ENCODE assay signal across 21 cellular contexts in genomic region chr4:40363382-40363920, GRCh38. TPM values are rescaled to one million over a fixed set of nuclear protein-coding genes. Genes with fewer than 3 reads are reported as not detected.
DNase-seq lines count a peak whose midpoint lies in the region; ATAC-seq and TF ChIP-seq lines count a peak whose summit lies in the region.
"Had no signal": no experiment of that assay in that cellular context is flagged by ENCODE, and none has a peak within 500 bp of the region (broad histone marks: within the 10 kb centered on the region; RNA-seq: fewer than 3 reads in every experiment).

No MANE protein-coding gene starts in this region.

- no peaks in the 10 kb centered on the region for H3K27me3 Mint-ChIP-seq in nephron progenitor cell (ENCODE audit: low read depth, poor library complexity)

- H3K4me3 Mint-ChIP-seq in nephron progenitor cell, result no peak overlapping the region
- H3K4me3 Mint-ChIP-seq: activated naive CD8-positive, alpha-beta T cell treated with anti-CD3 and anti-CD28 coated beads, Interleukin-2, amount 10 ng/mL, durations not matched to agents 7 days and 5 days; CD8-positive, alpha-beta memory T cell; endodermal cell had no signal

- H3K27ac ChIP-seq in 22Rv1, result peak overlapping the region; percentile 84
- H3K27ac ChIP-seq: cardiac muscle cell, gastrocnemius medialis, neutrophil, sigmoid colon had no signal

- ATAC-seq in GM19328 (IDR thresholded peaks at IDR 0.05; ENCODE audit: unreplicated experiment) (no peak), GM21526 (IDR thresholded peaks at IDR 0.05; ENCODE audit: low FRiP score, unreplicated experiment) (no peak)
- ATAC-seq: gastrocnemius medialis had no signal

- H3K4me1 Mint-ChIP-seq in nephron progenitor cell, result peaks cover 37% of the 10 kb centered on the region
- H3K4me1 Mint-ChIP-seq: CD8-positive, alpha-beta memory T cell had no signal

- H3K9me3 Mint-ChIP-seq in nephron progenitor cell, result peaks cover 32% of the 10 kb centered on the region

- TF ChIP-seq CTCF in 22Rv1 (IDR thresholded peaks at IDR 0.05) (no peak), epithelial cell of esophagus (IDR thresholded peaks at IDR 0.05; ENCODE audit: insufficient read depth, low read depth, low read length, missing control alignments) (no peak), nephron progenitor cell (IDR thresholded peaks at IDR 0.05) (no peak)

- H3K27ac Mint-ChIP-seq in nephron progenitor cell, result peak overlapping the region; percentile 73
- H3K27ac Mint-ChIP-seq: activated naive CD8-positive, alpha-beta T cell treated with anti-CD3 and anti-CD28 coated beads, Interleukin-2, amount 10 ng/mL, durations not matched to agents 7 days and 5 days; CD8-positive, alpha-beta memory T cell; endodermal cell had no signal

- H3K4me3 ChIP-seq in epithelial cell of esophagus (ENCODE audit: low read length), result no peak overlapping the region
- H3K4me3 ChIP-seq: cardiac muscle cell, gastrocnemius medialis, sigmoid colon had no signal

- peaks cover 18% of the 10 kb centered on the region for H3K36me3 Mint-ChIP-seq in nephron progenitor cell (ENCODE audit: low read depth)
- H3K36me3 Mint-ChIP-seq: activated naive CD8-positive, alpha-beta T cell treated with anti-CD3 and anti-CD28 coated beads, Interleukin-2, amount 10 ng/mL, durations not matched to agents 7 days and 5 days had no signal

- DNase-seq in HT-29 (ENCODE audit: low spot score) (peak; percentile 92), epithelial cell of esophagus (ENCODE audit: low read depth) (peak; percentile 50), nephron progenitor cell (no peak), MV-4-11 (lab: John Stamatoyannopoulos, UW) (no peak), NCI-H69 (lab: John Stamatoyannopoulos, UW) (no peak)
- DNase-seq: activated naive CD8-positive, alpha-beta T cell treated with anti-CD3 and anti-CD28 coated beads, Interleukin-2, amount 10 ng/mL, durations not matched to agents 7 days and 5 days; CD8-positive, alpha-beta memory T cell; endodermal cell; gastrocnemius medialis; GDM1; HCEC 1CT; NCI-H1092 treated with DMSO at 0.1 percent for 48 hours; NCI-H2227 treated with DMSO at 0.1 percent for 48 hours; SHP77; sigmoid colon had no signal

RNA-seq across cellular contexts. Expression of gene CHRNA9, which starts 28.3 kb away (rescaled TPM):
- total RNA-seq in HT-29 (2014; rRNA removed; shearing (Covaris generic)), result not detected in 2 replicates
- total RNA-seq: cardiac muscle cell, gastrocnemius medialis, mesenteric fat pad, sigmoid colon had no signal

Comparison
In these comparisons a context has a peak if more than half of its experiments do, and no peak if none do; other contexts are left out.
1. DNase-seq: peak in HT-29 (single experiment) and epithelial cell of esophagus (single experiment); none in nephron progenitor cell (single experiment), MV-4-11 (single experiment) and NCI-H69 (single experiment).